ENCODE assay signal across 31 cellular contexts in genomic region chr3:27201435-27201966, GRCh38.
"Had no signal": no experiment of that assay in that cellular context is flagged by ENCODE, and none has a peak within 500 bp of the region (broad histone marks: within the 10 kb centered on the region; RNA-seq: fewer than 3 reads in every experiment).

No MANE protein-coding gene starts in this region.

- H3K36me3 ChIP-seq: neutrophil, thoracic aorta, uterus had no signal

- ATAC-seq: activated naive CD8-positive, alpha-beta T cell treated with anti-CD3 and anti-CD28 coated beads, Interleukin-2, amount 50 U/mL, for 24 hours; activated T-cell treated with anti-CD3 and anti-CD28 coated beads, Interleukin-2, amount 50 U/mL, for 4 hours; activated T-helper 17 cell treated with anti-CD3 and anti-CD28 coated beads, Interleukin-2, amount 50 U/mL, for 72 hours; sciatic nerve; stimulated activated effector memory CD8-positive, alpha-beta T cell treated with anti-CD3 and anti-CD28 coated beads, Interleukin-12 subunit alpha, Interleukin-12 subunit beta, amount 100 ng/mL, for 72 hours; T-helper 17 cell had no signal

- H3K27me3 ChIP-seq: neutrophil, uterus had no signal

- H3K4me3 ChIP-seq: skin epidermis, thoracic aorta, uterus had no signal

- FAIRE-seq: bronchial epithelial cell, endometrium, frontal cortex had no signal

- H3K4me1 Mint-ChIP-seq: activated CD4-positive, alpha-beta memory T cell treated with anti-CD3 and anti-CD28 coated beads, Interleukin-2, amount 10 ng/mL, durations not matched to agents 7 days and 5 days; activated CD4-positive, alpha-beta T cell treated with anti-CD3 and anti-CD28 coated beads, Interleukin-2, amount 10 ng/mL, durations not matched to agents 24 days and 14 days; activated naive CD8-positive, alpha-beta T cell treated with anti-CD3 and anti-CD28 coated beads, Interleukin-2, amount 50 U/mL, for 24 hours; activated T-helper 17 cell treated with anti-CD3 and anti-CD28 coated beads, Interleukin-2, amount 50 U/mL, for 72 hours; central memory CD8-positive, alpha-beta T cell; memory B cell; nephron progenitor cell; stimulated activated effector memory CD8-positive, alpha-beta T cell treated with anti-CD3 and anti-CD28 coated beads, Interleukin-12 subunit alpha, Interleukin-12 subunit beta, amount 100 ng/mL, for 72 hours; T-helper 17 cell had no signal

- H3K27ac ChIP-seq: epithelial cell of prostate, neutrophil, skin epidermis, thoracic aorta, uterus had no signal

- H3K4me1 ChIP-seq: uterus had no signal

- H3K27ac Mint-ChIP-seq: activated CD4-positive, alpha-beta memory T cell treated with anti-CD3 and anti-CD28 coated beads, Interleukin-2, amount 10 ng/mL, durations not matched to agents 7 days and 5 days; activated CD4-positive, alpha-beta T cell treated with anti-CD3 and anti-CD28 coated beads, Interleukin-2, amount 10 ng/mL, durations not matched to agents 24 days and 14 days; activated naive CD8-positive, alpha-beta T cell treated with anti-CD3 and anti-CD28 coated beads, Interleukin-2, amount 50 U/mL, for 24 hours; activated T-helper 17 cell treated with anti-CD3 and anti-CD28 coated beads, Interleukin-2, amount 50 U/mL, for 72 hours; memory B cell; nephron progenitor cell; stimulated activated effector memory CD8-positive, alpha-beta T cell treated with anti-CD3 and anti-CD28 coated beads, Interleukin-12 subunit alpha, Interleukin-12 subunit beta, amount 100 ng/mL, for 72 hours; stimulated activated naive CD8-positive, alpha-beta T cell treated with anti-CD3 and anti-CD28 coated beads, Interleukin-15, Interleukin-2, amounts not matched to agents 100 ng/mL and 50 ng/mL, for 24 hours; T-helper 17 cell; type B pancreatic cell had no signal

- DNase-seq: activated CD4-positive, alpha-beta memory T cell treated with anti-CD3 and anti-CD28 coated beads, Interleukin-2, amount 10 ng/mL, durations not matched to agents 7 days and 5 days; activated CD4-positive, alpha-beta T cell treated with anti-CD3 and anti-CD28 coated beads, Interleukin-2, amount 10 ng/mL, durations not matched to agents 24 days and 14 days; activated CD4-positive, CD25-positive, alpha-beta regulatory T cell treated with anti-CD3 and anti-CD28 coated beads, Interleukin-2, amount 50 U/mL, for 72 hours; activated gamma-delta T cell treated with Interleukin-2 at 50 U/mL for 16 hours; activated naive CD4-positive, alpha-beta T cell treated with anti-CD3 and anti-CD28 coated beads, Interleukin-2, amount 50 U/mL, for 16 hours; activated naive CD8-positive, alpha-beta T cell treated with anti-CD3 and anti-CD28 coated beads, Interleukin-2, amount 50 U/mL, for 24 hours; activated T-cell treated with anti-CD3 and anti-CD28 coated beads, Interleukin-2, amount 50 U/mL, for 4 hours; amygdala; effector CD8-positive, alpha-beta T cell; midbrain; nephron progenitor cell; retina; stimulated activated CD4-positive, alpha-beta T cell treated with anti-CD3 and anti-CD28 coated beads, Interleukin-4, amount 100 ng/mL, for 24 hours; T-helper 17 cell; T1000; uterus had no signal

- H3K27me3 Mint-ChIP-seq: activated CD4-positive, alpha-beta memory T cell treated with anti-CD3 and anti-CD28 coated beads, Interleukin-2, amount 10 ng/mL, durations not matched to agents 7 days and 5 days; activated CD4-positive, alpha-beta T cell treated with anti-CD3 and anti-CD28 coated beads, Interleukin-2, amount 10 ng/mL, durations not matched to agents 24 days and 14 days; activated naive CD8-positive, alpha-beta T cell treated with anti-CD3 and anti-CD28 coated beads, Interleukin-2, amount 50 U/mL, for 24 hours; activated T-helper 17 cell treated with anti-CD3 and anti-CD28 coated beads, Interleukin-2, amount 50 U/mL, for 72 hours; memory B cell; progenitor cell of endocrine pancreas; stimulated activated naive CD8-positive, alpha-beta T cell treated with anti-CD3 and anti-CD28 coated beads, Interleukin-15, Interleukin-2, amounts not matched to agents 100 ng/mL and 50 ng/mL, for 24 hours; type B pancreatic cell had no signal

- H3K4me3 Mint-ChIP-seq: activated CD4-positive, alpha-beta memory T cell treated with anti-CD3 and anti-CD28 coated beads, Interleukin-2, amount 10 ng/mL, durations not matched to agents 7 days and 5 days; activated CD4-positive, alpha-beta T cell treated with anti-CD3 and anti-CD28 coated beads, Interleukin-2, amount 10 ng/mL, durations not matched to agents 24 days and 14 days; activated naive CD8-positive, alpha-beta T cell treated with anti-CD3 and anti-CD28 coated beads, Interleukin-2, amount 50 U/mL, for 24 hours; activated T-cell treated with anti-CD3 and anti-CD28 coated beads, Interleukin-2, amount 50 U/mL, for 4 hours; activated T-helper 17 cell treated with anti-CD3 and anti-CD28 coated beads, Interleukin-2, amount 50 U/mL, for 72 hours; central memory CD8-positive, alpha-beta T cell; memory B cell; nephron progenitor cell; stimulated activated effector memory CD8-positive, alpha-beta T cell treated with anti-CD3 and anti-CD28 coated beads, Interleukin-12 subunit alpha, Interleukin-12 subunit beta, amount 100 ng/mL, for 72 hours; stimulated activated naive CD8-positive, alpha-beta T cell treated with anti-CD3 and anti-CD28 coated beads, Interleukin-15, Interleukin-2, amounts not matched to agents 100 ng/mL and 50 ng/mL, for 24 hours; T-helper 17 cell; type B pancreatic cell had no signal

- H3K9me3 ChIP-seq: neutrophil, thoracic aorta, uterus had no signal

- H3K36me3 Mint-ChIP-seq: stimulated activated effector memory CD8-positive, alpha-beta T cell treated with anti-CD3 and anti-CD28 coated beads, Interleukin-12 subunit alpha, Interleukin-12 subunit beta, amount 100 ng/mL, for 72 hours; type B pancreatic cell had no signal

- H3K9me3 Mint-ChIP-seq: activated CD4-positive, alpha-beta memory T cell treated with anti-CD3 and anti-CD28 coated beads, Interleukin-2, amount 10 ng/mL, durations not matched to agents 7 days and 5 days; activated CD4-positive, alpha-beta T cell treated with anti-CD3 and anti-CD28 coated beads, Interleukin-2, amount 10 ng/mL, durations not matched to agents 24 days and 14 days; activated T-helper 17 cell treated with anti-CD3 and anti-CD28 coated beads, Interleukin-2, amount 50 U/mL, for 72 hours; central memory CD8-positive, alpha-beta T cell; memory B cell; stimulated activated effector memory CD8-positive, alpha-beta T cell treated with anti-CD3 and anti-CD28 coated beads, Interleukin-12 subunit alpha, Interleukin-12 subunit beta, amount 100 ng/mL, for 72 hours; stimulated activated naive CD8-positive, alpha-beta T cell treated with anti-CD3 and anti-CD28 coated beads, Interleukin-15, Interleukin-2, amounts not matched to agents 100 ng/mL and 50 ng/mL, for 24 hours; type B pancreatic cell had no signal
